ENCODE assay signal across 1 cellular context in the genomic region with DNA sequence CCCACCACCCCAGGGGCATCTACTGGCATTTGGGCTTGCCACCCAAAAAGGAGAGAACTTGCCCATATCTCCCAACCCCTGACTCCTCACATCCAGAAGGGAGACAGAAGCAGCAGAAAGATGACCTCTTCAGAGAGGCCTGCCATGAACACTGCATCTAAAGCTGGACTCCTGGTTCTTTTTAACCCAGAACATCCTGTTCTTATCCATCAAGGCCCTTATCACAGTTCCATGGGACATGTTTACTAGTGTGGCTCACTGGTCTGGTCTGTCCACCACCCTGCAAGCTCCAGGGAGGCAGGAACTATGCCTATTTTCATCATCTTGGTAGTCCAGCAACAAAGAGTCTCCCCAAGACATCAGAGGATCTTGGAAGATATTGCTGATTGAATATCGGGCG.
TF ChIP-seq lines count a peak whose summit lies in the region.

No MANE protein-coding gene starts in this region.

TF ChIP-seq in liver, 16 proteins besides CTCF, POLR2A, EP300 and RAD21 (continued from another document):
- TF ChIP-seq, protein P1, sequence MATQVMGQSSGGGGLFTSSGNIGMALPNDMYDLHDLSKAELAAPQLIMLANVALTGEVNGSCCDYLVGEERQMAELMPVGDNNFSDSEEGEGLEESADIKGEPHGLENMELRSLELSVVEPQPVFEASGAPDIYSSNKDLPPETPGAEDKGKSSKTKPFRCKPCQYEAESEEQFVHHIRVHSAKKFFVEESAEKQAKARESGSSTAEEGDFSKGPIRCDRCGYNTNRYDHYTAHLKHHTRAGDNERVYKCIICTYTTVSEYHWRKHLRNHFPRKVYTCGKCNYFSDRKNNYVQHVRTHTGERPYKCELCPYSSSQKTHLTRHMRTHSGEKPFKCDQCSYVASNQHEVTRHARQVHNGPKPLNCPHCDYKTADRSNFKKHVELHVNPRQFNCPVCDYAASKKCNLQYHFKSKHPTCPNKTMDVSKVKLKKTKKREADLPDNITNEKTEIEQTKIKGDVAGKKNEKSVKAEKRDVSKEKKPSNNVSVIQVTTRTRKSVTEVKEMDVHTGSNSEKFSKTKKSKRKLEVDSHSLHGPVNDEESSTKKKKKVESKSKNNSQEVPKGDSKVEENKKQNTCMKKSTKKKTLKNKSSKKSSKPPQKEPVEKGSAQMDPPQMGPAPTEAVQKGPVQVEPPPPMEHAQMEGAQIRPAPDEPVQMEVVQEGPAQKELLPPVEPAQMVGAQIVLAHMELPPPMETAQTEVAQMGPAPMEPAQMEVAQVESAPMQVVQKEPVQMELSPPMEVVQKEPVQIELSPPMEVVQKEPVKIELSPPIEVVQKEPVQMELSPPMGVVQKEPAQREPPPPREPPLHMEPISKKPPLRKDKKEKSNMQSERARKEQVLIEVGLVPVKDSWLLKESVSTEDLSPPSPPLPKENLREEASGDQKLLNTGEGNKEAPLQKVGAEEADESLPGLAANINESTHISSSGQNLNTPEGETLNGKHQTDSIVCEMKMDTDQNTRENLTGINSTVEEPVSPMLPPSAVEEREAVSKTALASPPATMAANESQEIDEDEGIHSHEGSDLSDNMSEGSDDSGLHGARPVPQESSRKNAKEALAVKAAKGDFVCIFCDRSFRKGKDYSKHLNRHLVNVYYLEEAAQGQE (IDR thresholded peaks at IDR 0.05) = peak; percentile 18
